19 cellular contexts compared by ENCODE assay signal in the genomic region with DNA sequence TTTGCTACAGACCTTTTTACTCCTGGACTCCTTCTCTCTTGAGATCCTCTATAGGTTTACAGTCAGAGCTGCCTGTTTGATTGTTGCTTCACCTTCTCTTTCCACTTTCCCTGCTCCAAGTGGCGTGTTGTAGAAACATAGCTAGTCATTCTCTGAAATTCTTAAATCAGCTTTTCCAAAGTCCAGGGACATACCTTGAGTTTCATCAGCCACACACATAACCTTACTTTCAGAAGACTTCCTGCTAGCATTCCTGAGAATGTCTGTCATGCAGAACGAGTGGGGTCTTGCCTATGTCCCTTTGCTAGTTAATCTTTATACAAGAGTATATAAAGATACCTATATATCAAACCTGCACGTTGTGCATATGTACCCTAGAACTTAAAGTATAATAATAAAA.
DNase-seq lines count a peak whose midpoint lies in the region; ATAC-seq, FAIRE-seq and TF ChIP-seq lines count a peak whose summit lies in the region.
"Had no signal": no experiment of that assay in that cellular context is flagged by ENCODE, and none has a peak within 500 bp of the region (broad histone marks: within the 10 kb centered on the region; RNA-seq: fewer than 3 reads in every experiment).

No MANE protein-coding gene starts in this region.

- H3K9me3 Mint-ChIP-seq in mesothelial cell of epicardium = no peaks in the 10 kb centered on the region

- H3K27me3 ChIP-seq in bronchial epithelial cell (ENCODE audit: control insufficient read depth, insufficient read depth, low read length) = no peaks in the 10 kb centered on the region
- H3K27me3 ChIP-seq in hepatocyte = no peaks in the 10 kb centered on the region
- H3K27me3 ChIP-seq: Peyer's patch had no signal

- WGBS in hepatocyte (ENCODE audit: low lambda C conversion rate, missing lambda C conversion rate) = 51% methylated on average over 3 of the region's 3 CpGs

- H3K9me3 ChIP-seq in hepatocyte (ENCODE audit: low read depth) = no peaks in the 10 kb centered on the region
- H3K9me3 ChIP-seq: HAP-1, Peyer's patch had no signal

- no peaks in the 10 kb centered on the region for H3K36me3 Mint-ChIP-seq in mesothelial cell of epicardium
- H3K36me3 Mint-ChIP-seq: CD4-positive, CD25-positive, alpha-beta regulatory T cell; IgD-negative memory B cell had no signal

- H2AFZ ChIP-seq in hepatocyte = no peak overlapping the region

- ATAC-seq in GM18868 (IDR thresholded peaks at IDR 0.05; ENCODE audit: unreplicated experiment) (no peak), GM18861 (IDR thresholded peaks at IDR 0.05; ENCODE audit: unreplicated experiment) (no peak), HG03565 (IDR thresholded peaks at IDR 0.05; ENCODE audit: unreplicated experiment) (no peak), GM21390 (IDR thresholded peaks at IDR 0.05; ENCODE audit: unreplicated experiment) (no peak)

- H3K79me2 ChIP-seq in hepatocyte = no peaks in the 10 kb centered on the region

- H3K9me2 ChIP-seq in hepatocyte (replicated peaks; ENCODE audit: insufficient read depth) = no peaks in the 10 kb centered on the region

- H3K4me2 ChIP-seq in hepatocyte = no peak overlapping the region

- DNase-seq in HT1080 (ENCODE audit: low read depth) (peak; percentile 21), bronchial epithelial cell (ENCODE audit: low read depth) (peak; percentile 93), hepatocyte (ENCODE audit: low spot score) (peak; percentile 48), mesothelial cell of epicardium (ENCODE audit: low spot score in 2 of 2, unreplicated experiment in 2 of 2) (no peak)
- DNase-seq: CD4-positive, CD25-positive, alpha-beta regulatory T cell; GF-D8; MV-4-11; NCI-H1694; NCI-H2081; NCI-H2171; NCI-H524 treated with DMSO at 0.1 percent for 48 hours; Peyer's patch; Right ventricle myocardium superior had no signal

- peak overlapping the region; percentile 32 for H3K27ac Mint-ChIP-seq in mesothelial cell of epicardium
- H3K27ac Mint-ChIP-seq: CD4-positive, CD25-positive, alpha-beta regulatory T cell; IgD-negative memory B cell had no signal

- H3K4me1 ChIP-seq in hepatocyte (ENCODE audit: insufficient read depth) = no peaks in the 10 kb centered on the region
- H3K4me1 ChIP-seq: HAP-1, Peyer's patch had no signal

- FAIRE-seq in bronchial epithelial cell (lab: Jason Lieb, UNC) = peak; percentile 47

- no peaks in the 10 kb centered on the region for H3K36me3 ChIP-seq in bronchial epithelial cell (ENCODE audit: control insufficient read depth, insufficient read depth, low read length)
- H3K36me3 ChIP-seq in hepatocyte (replicated peaks; ENCODE audit: insufficient read depth, low read depth) = no peaks in the 10 kb centered on the region
- H3K36me3 ChIP-seq: HAP-1, Peyer's patch had no signal

- no peaks in the 10 kb centered on the region for H3K27me3 Mint-ChIP-seq in mesothelial cell of epicardium (ENCODE audit: low read depth)
- H3K27me3 Mint-ChIP-seq: CD4-positive, CD25-positive, alpha-beta regulatory T cell; IgD-negative memory B cell had no signal

- H3K27ac ChIP-seq in hepatocyte = no peak overlapping the region
- H3K27ac ChIP-seq: Peyer's patch had no signal

- no peak overlapping the region for H3K4me3 Mint-ChIP-seq in mesothelial cell of epicardium
- H3K4me3 Mint-ChIP-seq: CD4-positive, CD25-positive, alpha-beta regulatory T cell; IgD-negative memory B cell had no signal

- no peaks in the 10 kb centered on the region for H4K20me1 ChIP-seq in hepatocyte (ENCODE audit: insufficient read depth, poor library complexity, severe bottlenecking)

- H3K4me1 Mint-ChIP-seq in mesothelial cell of epicardium = peaks cover 5% of the 10 kb centered on the region
- H3K4me1 Mint-ChIP-seq: CD4-positive, CD25-positive, alpha-beta regulatory T cell; IgD-negative memory B cell had no signal

- H3K4me3 ChIP-seq in bronchial epithelial cell (ENCODE audit: low read depth, low read length) (no peak overlapping the region), hepatocyte (no peak overlapping the region)
- H3K4me3 ChIP-seq: HAP-1, Peyer's patch had no signal

- no peak for TF ChIP-seq CTCF in bronchial epithelial cell (IDR thresholded peaks at IDR 0.05; ENCODE audit: insufficient read depth, low read length, severe bottlenecking)
- TF ChIP-seq CTCF in hepatocyte (IDR thresholded peaks at IDR 0.05; ENCODE audit: poor library complexity) = no peak
- no peak for TF ChIP-seq CTCF in mesothelial cell of epicardium (IDR thresholded peaks at IDR 0.05; ENCODE audit: unreplicated experiment)

Comparison
In these comparisons a context has a peak if more than half of its experiments do, and no peak if none do; other contexts are left out.
1. DNase-seq: peak in HT1080 (single experiment), bronchial epithelial cell (single experiment) and hepatocyte (single experiment); none in mesothelial cell of epicardium (0 of 2).